In the genomic region with DNA sequence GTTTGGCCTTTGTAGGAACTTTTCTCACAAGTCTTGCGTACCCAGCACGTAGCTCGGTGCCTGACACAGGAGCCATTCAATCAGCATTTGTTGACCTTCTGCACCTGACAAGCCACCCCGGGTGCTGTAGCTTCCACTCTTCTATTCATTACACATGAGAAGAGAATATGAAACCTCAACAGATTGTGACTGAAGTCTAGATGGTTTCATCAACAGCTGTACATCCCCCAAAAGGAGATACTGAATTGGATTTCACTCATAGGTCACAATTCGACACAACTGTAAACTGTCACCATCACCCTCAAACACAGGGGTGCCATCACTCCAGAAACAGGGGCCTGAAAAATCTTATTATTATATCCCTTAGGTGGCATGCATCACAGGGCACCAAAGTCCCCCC, we compare ENCODE assay signal across 24 cellular contexts.
"Had no signal": no experiment of that assay in that cellular context is flagged by ENCODE, and none has a peak within 500 bp of the region (broad histone marks: within the 10 kb centered on the region; RNA-seq: fewer than 3 reads in every experiment).

No MANE protein-coding gene starts in this region.

- H3K36me3 ChIP-seq: adrenal gland, colonic mucosa had no signal

- DNase-seq: activated CD4-positive, CD25-positive, alpha-beta regulatory T cell treated with anti-CD3 and anti-CD28 coated beads, Interleukin-2, amount 50 U/mL, for 72 hours; activated CD8-positive, alpha-beta memory T cell treated with anti-CD3 and anti-CD28 coated beads, Interleukin-2, amount 10 ng/mL, durations not matched to agents 7 days and 5 days; activated naive CD4-positive, alpha-beta T cell treated with anti-CD3 and anti-CD28 coated beads, Interleukin-2, amount 50 U/mL, for 16 hours; activated naive CD8-positive, alpha-beta T cell treated with anti-CD3 and anti-CD28 coated beads, Interleukin-2, amount 10 ng/mL, durations not matched to agents 7 days and 5 days; activated T-cell treated with anti-CD3 and anti-CD28 coated beads, Interleukin-2, amount 50 U/mL, for 24 hours; adrenal gland; anterior cingulate cortex; cerebellar nuclear complex; colonic mucosa; Karpas-422; MM.1S; NCI-H1105; NCI-H1436; NCI-H187; NCI-H2081; NCI-H226; NCI-H510A treated with DMSO at 0.1 percent for 48 hours; NCI-H69; PC-3; SIG-M5; T-helper 17 cell; T-helper 9 cell had no signal

- ATAC-seq: activated CD8-positive, alpha-beta memory T cell treated with anti-CD3 and anti-CD28 coated beads, Interleukin-2, amount 10 ng/mL, durations not matched to agents 7 days and 5 days; activated T-helper 17 cell treated with anti-CD3 and anti-CD28 coated beads, Interleukin-2, amount 50 U/mL, for 72 hours; PC-3; T-helper 17 cell; WTC11 had no signal

- H3K27me3 ChIP-seq: adrenal gland, colonic mucosa had no signal

- H3K4me1 Mint-ChIP-seq: activated CD8-positive, alpha-beta memory T cell treated with anti-CD3 and anti-CD28 coated beads, Interleukin-2, amount 10 ng/mL, durations not matched to agents 7 days and 5 days; activated T-helper 17 cell treated with anti-CD3 and anti-CD28 coated beads, Interleukin-2, amount 50 U/mL, for 72 hours; T-helper 17 cell had no signal

- H3K9me3 ChIP-seq: adrenal gland, colonic mucosa had no signal

- H3K27me3 Mint-ChIP-seq: activated CD8-positive, alpha-beta memory T cell treated with anti-CD3 and anti-CD28 coated beads, Interleukin-2, amount 10 ng/mL, durations not matched to agents 7 days and 5 days; activated naive CD8-positive, alpha-beta T cell treated with anti-CD3 and anti-CD28 coated beads, Interleukin-2, amount 10 ng/mL, durations not matched to agents 7 days and 5 days; activated T-cell treated with anti-CD3 and anti-CD28 coated beads, Interleukin-2, amount 50 U/mL, for 24 hours; activated T-helper 17 cell treated with anti-CD3 and anti-CD28 coated beads, Interleukin-2, amount 50 U/mL, for 72 hours; T-helper 17 cell had no signal

- H3K4me3 Mint-ChIP-seq: activated CD8-positive, alpha-beta memory T cell treated with anti-CD3 and anti-CD28 coated beads, Interleukin-2, amount 10 ng/mL, durations not matched to agents 7 days and 5 days; activated naive CD8-positive, alpha-beta T cell treated with anti-CD3 and anti-CD28 coated beads, Interleukin-2, amount 10 ng/mL, durations not matched to agents 7 days and 5 days; activated T-cell treated with anti-CD3 and anti-CD28 coated beads, Interleukin-2, amount 50 U/mL, for 24 hours; activated T-helper 17 cell treated with anti-CD3 and anti-CD28 coated beads, Interleukin-2, amount 50 U/mL, for 72 hours; T-helper 17 cell; WTC11 had no signal

- H3K27ac ChIP-seq: adrenal gland, colonic mucosa had no signal

- H3K27ac Mint-ChIP-seq: activated CD8-positive, alpha-beta memory T cell treated with anti-CD3 and anti-CD28 coated beads, Interleukin-2, amount 10 ng/mL, durations not matched to agents 7 days and 5 days; activated naive CD8-positive, alpha-beta T cell treated with anti-CD3 and anti-CD28 coated beads, Interleukin-2, amount 10 ng/mL, durations not matched to agents 7 days and 5 days; activated T-cell treated with anti-CD3 and anti-CD28 coated beads, Interleukin-2, amount 50 U/mL, for 24 hours; activated T-helper 17 cell treated with anti-CD3 and anti-CD28 coated beads, Interleukin-2, amount 50 U/mL, for 72 hours; T-helper 17 cell; WTC11 had no signal

- H3K9me3 Mint-ChIP-seq: activated naive CD8-positive, alpha-beta T cell treated with anti-CD3 and anti-CD28 coated beads, Interleukin-2, amount 10 ng/mL, durations not matched to agents 7 days and 5 days; activated T-cell treated with anti-CD3 and anti-CD28 coated beads, Interleukin-2, amount 50 U/mL, for 24 hours; activated T-helper 17 cell treated with anti-CD3 and anti-CD28 coated beads, Interleukin-2, amount 50 U/mL, for 72 hours; WTC11 had no signal

- H3K4me3 ChIP-seq: adrenal gland, colonic mucosa had no signal

- H3K36me3 Mint-ChIP-seq: activated CD8-positive, alpha-beta memory T cell treated with anti-CD3 and anti-CD28 coated beads, Interleukin-2, amount 10 ng/mL, durations not matched to agents 7 days and 5 days; activated naive CD8-positive, alpha-beta T cell treated with anti-CD3 and anti-CD28 coated beads, Interleukin-2, amount 10 ng/mL, durations not matched to agents 7 days and 5 days; WTC11 had no signal
